8 cellular contexts compared by ENCODE assay signal in the genomic region with DNA sequence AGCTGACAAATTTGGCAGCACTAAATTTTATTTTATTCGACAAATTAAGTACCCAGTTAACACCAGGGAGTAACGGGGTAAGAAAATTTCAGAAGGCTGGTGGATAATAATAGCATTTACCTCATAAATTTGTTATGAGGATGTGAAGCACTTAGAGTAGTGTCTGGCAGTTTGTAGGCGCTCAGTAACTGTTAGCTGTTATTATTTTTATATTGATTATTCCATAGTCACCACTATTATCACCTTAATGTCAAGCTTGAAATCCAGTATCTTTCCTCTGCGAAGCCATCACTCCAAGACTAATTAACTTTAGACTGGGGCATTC. TPM values are rescaled to one million over a fixed set of nuclear protein-coding genes. Genes with fewer than 3 reads are reported as not detected.
DNase-seq lines count a peak whose midpoint lies in the region; ATAC-seq, FAIRE-seq and TF ChIP-seq lines count a peak whose summit lies in the region.

No MANE protein-coding gene starts in this region.

- no peak for TF ChIP-seq POLR2A in GM12892 (IDR thresholded peaks at IDR 0.05; ENCODE audit: low read depth, low read length)

- FAIRE-seq in GM12892 (lab: Jason Lieb, UNC), result no peak

- POLR2A ChIA-PET in activated naive CD8-positive, alpha-beta T cell treated with anti-CD3 and anti-CD28 coated beads, Interleukin-2, amount 10 ng/mL, durations not matched to agents 7 days and 5 days (lab: Charles Lee), result interaction anchor here (0.6 to 2.3 kb wide), 8 partner anchors 24 to 798 kb away, joined by 3 to 24 read pairs (median 4); a partner anchor contains a TSS

- TF ChIP-seq CTCF in Calu3 (IDR thresholded peaks at IDR 0.05; ENCODE audit: unreplicated experiment) (no peak), type B pancreatic cell (conservative IDR thresholded peaks at IDR 0.05) (no peak)

- H3K9me3 Mint-ChIP-seq in Calu3 (ENCODE audit: low read depth, unreplicated experiment) (no peaks in the 10 kb centered on the region), type B pancreatic cell (no peaks in the 10 kb centered on the region)
- no peaks in the 10 kb centered on the region for H3K9me3 Mint-ChIP-seq in activated naive CD8-positive, alpha-beta T cell treated with anti-CD3 and anti-CD28 coated beads, Interleukin-2, amount 10 ng/mL, durations not matched to agents 7 days and 5 days

- DNase-seq in Calu3, result no peak
- no peak for DNase-seq in activated naive CD8-positive, alpha-beta T cell treated with anti-CD3 and anti-CD28 coated beads, Interleukin-2, amount 10 ng/mL, durations not matched to agents 7 days and 5 days
- peak; percentile 45 for DNase-seq in kidney glomerular epithelial cell (lab: John Stamatoyannopoulos, UW)
- DNase-seq in type B pancreatic cell (ENCODE audit: extremely low spot score, unreplicated experiment), result no peak
- DNase-seq in SKM-1 treated with dmso at 0.1 percent for 144 hours (lab: John Stamatoyannopoulos, UW; ENCODE audit: unreplicated experiment), result no peak
- DNase-seq in GM12892 (ENCODE audit: insufficient read length), result no peak
- no peak for DNase-seq in ureter (ENCODE audit: low spot score)

- CTCF ChIA-PET in Calu3 (lab: Charles Lee), result interaction anchor here (0.9 to 1.9 kb wide), 7 partner anchors 8 to 147 kb away, joined by 3 to 6 read pairs (median 4); a partner anchor contains a TSS

- H3K4me1 Mint-ChIP-seq in Calu3 (ENCODE audit: low read depth, unreplicated experiment) (peaks cover 27% of the 10 kb centered on the region), type B pancreatic cell (ENCODE audit: unreplicated experiment) (peaks cover 24% of the 10 kb centered on the region)
- H3K4me1 Mint-ChIP-seq in activated naive CD8-positive, alpha-beta T cell treated with anti-CD3 and anti-CD28 coated beads, Interleukin-2, amount 10 ng/mL, durations not matched to agents 7 days and 5 days, result peaks cover 28% of the 10 kb centered on the region

- H3K4me3 Mint-ChIP-seq in Calu3 (ENCODE audit: low read depth, unreplicated experiment), result peak overlapping the region; percentile 91
- peak overlapping the region; percentile 93 for H3K4me3 Mint-ChIP-seq in activated naive CD8-positive, alpha-beta T cell treated with anti-CD3 and anti-CD28 coated beads, Interleukin-2, amount 10 ng/mL, durations not matched to agents 7 days and 5 days
- peak overlapping the region; percentile 93 for H3K4me3 Mint-ChIP-seq in type B pancreatic cell

- H3K27ac Mint-ChIP-seq in Calu3 (ENCODE audit: unreplicated experiment), result peak overlapping the region; percentile 75
- peak overlapping the region; percentile 85 for H3K27ac Mint-ChIP-seq in activated naive CD8-positive, alpha-beta T cell treated with anti-CD3 and anti-CD28 coated beads, Interleukin-2, amount 10 ng/mL, durations not matched to agents 7 days and 5 days
- H3K27ac Mint-ChIP-seq in type B pancreatic cell, result peak overlapping the region; percentile 90

- H3K27me3 Mint-ChIP-seq in Calu3 (ENCODE audit: unreplicated experiment), result no peaks in the 10 kb centered on the region
- H3K27me3 Mint-ChIP-seq in activated naive CD8-positive, alpha-beta T cell treated with anti-CD3 and anti-CD28 coated beads, Interleukin-2, amount 10 ng/mL, durations not matched to agents 7 days and 5 days, result peaks cover 5% of the 10 kb centered on the region
- H3K27me3 Mint-ChIP-seq in type B pancreatic cell, result no peaks in the 10 kb centered on the region

- ATAC-seq in HG02938 (IDR thresholded peaks at IDR 0.05; ENCODE audit: unreplicated experiment), result peak; percentile 29
- no peak for ATAC-seq in activated naive CD8-positive, alpha-beta T cell treated with anti-CD3 and anti-CD28 coated beads, Interleukin-2, amount 10 ng/mL, durations not matched to agents 7 days and 5 days (ENCODE audit: low read depth)

- intact Hi-C loops in Calu3 (cut with micrococcal nuclease; ENCODE audit: unreplicated experiment), result loop anchor here (2.0 to 10.0 kb wide), 3 partner anchors 32 to 465 kb away; no protein-coding TSS in a partner anchor

- BruUV-seq in Calu3 (replicated peaks; lab: Mats Ljungman, UMichigan), result TSS peak; percentile 97

- peaks cover 27% of the 10 kb centered on the region for H3K36me3 Mint-ChIP-seq in Calu3 (ENCODE audit: insufficient read depth, unreplicated experiment)
- no peaks in the 10 kb centered on the region for H3K36me3 Mint-ChIP-seq in activated naive CD8-positive, alpha-beta T cell treated with anti-CD3 and anti-CD28 coated beads, Interleukin-2, amount 10 ng/mL, durations not matched to agents 7 days and 5 days
- H3K36me3 Mint-ChIP-seq in type B pancreatic cell, result peaks cover 8% of the 10 kb centered on the region

RNA-seq across cellular contexts. Expression of a gene that starts 0.6 kb away (rescaled TPM):
- total RNA-seq in Calu3 (2022), result 101 and 109 TPM in 2 replicates
- 10 to 100 TPM; 72.7 to 80.2 TPM for total RNA-seq in activated naive CD8-positive, alpha-beta T cell treated with anti-CD3 and anti-CD28 coated beads, Interleukin-2, amount 10 ng/mL, durations not matched to agents 7 days and 5 days
- 49.8 and 75.3 TPM in 2 replicates for total RNA-seq in type B pancreatic cell (ENCODE audit: low replicate concordance)
- polyA plus RNA-seq in GM12892 (2012; ENCODE audit: missing spikeins), result 124 TPM
- total RNA-seq in ureter, result 76.2 TPM

RNA-seq across cellular contexts. Expression of a gene that starts 28.6 kb away (rescaled TPM):
- total RNA-seq in Calu3 (2022), result 29.8 and 36.4 TPM in 2 replicates
- total RNA-seq in activated naive CD8-positive, alpha-beta T cell treated with anti-CD3 and anti-CD28 coated beads, Interleukin-2, amount 10 ng/mL, durations not matched to agents 7 days and 5 days, result 10 to 100 TPM; 27.3 to 29.6 TPM
- total RNA-seq in type B pancreatic cell (ENCODE audit: low replicate concordance), result 8.6 and 19.3 TPM in 2 replicates
- 82.6 TPM for polyA plus RNA-seq in GM12892 (2012; ENCODE audit: missing spikeins)
- 35.9 TPM for total RNA-seq in ureter
